In genomic region chr1:51926171-51926812, GRCh38 we compare ENCODE assay signal across 7 cellular contexts. TPM values are rescaled to one million over a fixed set of nuclear protein-coding genes. Genes with fewer than 3 reads are reported as not detected.
DNase-seq lines count a peak whose midpoint lies in the region; TF ChIP-seq lines count a peak whose summit lies in the region.

No MANE protein-coding gene starts in this region.

- no peak overlapping the region for H4K8ac ChIP-seq in mesendoderm (ENCODE audit: low read depth, low read length)

- H3K4ac ChIP-seq in mesendoderm (ENCODE audit: low read depth, low read length), result no peak overlapping the region

- TF ChIP-seq CTCF in astrocyte of the spinal cord (IDR thresholded peaks at IDR 0.05; ENCODE audit: low read depth, low read length), result peak; percentile 37

- H3K36me3 ChIP-seq in mesendoderm (ENCODE audit: control insufficient read depth, insufficient read depth, low read length), result no peaks in the 10 kb centered on the region

- no peak overlapping the region for H3K4me3 ChIP-seq in Jurkat, Clone E6-1 (ENCODE audit: low read length)
- H3K4me3 ChIP-seq in astrocyte of the spinal cord (ENCODE audit: low read depth, low read length) (no peak overlapping the region), mesendoderm (ENCODE audit: low read length) (no peak overlapping the region)

- H3K4me1 ChIP-seq in mesendoderm (ENCODE audit: control insufficient read depth, low read depth, low read length), result peaks cover 2% of the 10 kb centered on the region

- no peak overlapping the region for H2BK120ac ChIP-seq in mesendoderm (ENCODE audit: low read depth, low read length)

- WGBS in mesendoderm (ENCODE audit: extremely low coverage, insufficient coverage, low lambda C conversion rate), result no CpG with 5 or more reads among the region's 5 CpGs

- no peak overlapping the region for H2BK5ac ChIP-seq in mesendoderm (ENCODE audit: low read length)

- in situ Hi-C loops in astrocyte of the spinal cord (cut with HindIII; ENCODE audit: low sequenced_read_pairs), result no loop called here

- H3K4me2 ChIP-seq in mesendoderm (ENCODE audit: low read length), result no peak overlapping the region

- no peak overlapping the region for H3K18ac ChIP-seq in mesendoderm (ENCODE audit: low read length)

- no peak overlapping the region for H3K23ac ChIP-seq in mesendoderm (ENCODE audit: low read length)

- H3K9ac ChIP-seq in mesendoderm (ENCODE audit: low read length), result no peak overlapping the region

- no peak overlapping the region for H3K56ac ChIP-seq in mesendoderm (ENCODE audit: low read length)

- H4K5ac ChIP-seq in mesendoderm (ENCODE audit: low read length), result no peak overlapping the region

- no peak overlapping the region for H3K27ac ChIP-seq in mesendoderm (ENCODE audit: low read depth, low read length)

- H3K79me2 ChIP-seq in mesendoderm (ENCODE audit: control insufficient read depth, insufficient read depth, low read length), result no peaks in the 10 kb centered on the region

- no peak overlapping the region for H2AK5ac ChIP-seq in mesendoderm (ENCODE audit: low read length)

- no peaks in the 10 kb centered on the region for H3K27me3 ChIP-seq in mesendoderm (ENCODE audit: insufficient read depth, low read length, poor library complexity)

- DNase-seq in GM03348 (ENCODE audit: low spot score), result peak; percentile 46
- peak; percentile 23 for DNase-seq in Jurkat, Clone E6-1 (ENCODE audit: low read depth, low spot score)
- peak; percentile 38 for DNase-seq in astrocyte of the spinal cord (ENCODE audit: low read depth, low spot score)
- DNase-seq in mesendoderm, result peak; percentile 79
- DNase-seq in D341Med (ENCODE audit: low spot score), result no peak
- no peak for DNase-seq in GM19240 (ENCODE audit: insufficient read length, low spot score)
- DNase-seq in NCI-H2171 treated with DMSO at 0.1 percent for 48 hours (lab: John Stamatoyannopoulos, UW), result no peak

- no peaks in the 10 kb centered on the region for H3K79me1 ChIP-seq in mesendoderm (ENCODE audit: low read length)

- H2BK15ac ChIP-seq in mesendoderm (replicated peaks; ENCODE audit: low read depth), result no peak overlapping the region

RNA-seq across cellular contexts. Expression of gene NRDC, which starts 47.8 kb away (rescaled TPM):
- polyA plus RNA-seq in Jurkat, Clone E6-1 (2012; ENCODE audit: insufficient read depth, insufficient read length), result 153 TPM
- polyA plus RNA-seq in mesendoderm (2013, experiment 1 of 2), result 124 TPM
- polyA plus RNA-seq in mesendoderm (2013, experiment 2 of 2), result 122 TPM

Comparison
In these comparisons a context has a peak if more than half of its experiments do, and no peak if none do; other contexts are left out.
1. DNase-seq: peak in GM03348 (single experiment), Jurkat, Clone E6-1 (single experiment), astrocyte of the spinal cord (single experiment) and mesendoderm (single experiment); none in D341Med (single experiment), GM19240 (single experiment) and NCI-H2171 treated with DMSO at 0.1 percent for 48 hours (single experiment).